ENCODE assay signal across 25 cellular contexts in genomic region chr10:13727574-13727973, GRCh38.
A peak's percentile ranks its signal among the peaks of the same experiment; 100 is the strongest.
DNase-seq lines count a peak whose midpoint lies in the region; ATAC-seq, FAIRE-seq and TF ChIP-seq lines count a peak whose summit lies in the region.
"Had no signal": no experiment of that assay in that cellular context is flagged by ENCODE, and none has a peak within 500 bp of the region (broad histone marks: within the 10 kb centered on the region; RNA-seq: fewer than 3 reads in every experiment).

No MANE protein-coding gene starts in this region.

- H3K27me3 ChIP-seq in Caco-2 (replicated peaks; ENCODE audit: control insufficient read depth, insufficient read depth, low read length): no peaks in the 10 kb centered on the region
- peaks cover 44 to 64% of the 10 kb centered on the region in 2 experiments for H3K27me3 ChIP-seq in K562 (ENCODE audit: control insufficient read depth in 2 of 2, insufficient read depth in 2 of 2, low read length in 2 of 2)
- no peaks in the 10 kb centered on the region for H3K27me3 ChIP-seq in right cardiac atrium (ENCODE audit: control insufficient read depth, insufficient read depth)
- H3K27me3 ChIP-seq: BLaER1 had no signal

- CTCF ChIA-PET in Caco-2 (lab: Charles Lee): no interaction called here
- CTCF ChIA-PET in K562 (lab: Yijun Ruan, JAX; ENCODE audit: low intra/inter-chr PET ratio): no interaction called here

- TF ChIP-seq CTCF in Caco-2 (IDR thresholded peaks at IDR 0.05; ENCODE audit: insufficient read depth in 1 of 2, low read depth in 1 of 2, low read length in 1 of 2, severe bottlenecking in 1 of 2, unreplicated experiment in 1 of 2) (no peak), K562 (IDR thresholded peaks at IDR 0.05 in 2 of 3, conservative IDR thresholded peaks at IDR 0.05 in 1 of 3; ENCODE audit: insufficient read depth in 2 of 3, low read depth in 1 of 3, low read length in 3 of 3) (no peak), endothelial cell (IDR thresholded peaks at IDR 0.05; ENCODE audit: unreplicated experiment) (no peak), neural crest cell (conservative IDR thresholded peaks at IDR 0.05) (no peak)

- H3K4me1 Mint-ChIP-seq in Caco-2 (ENCODE audit: low read depth, unreplicated experiment) (peaks cover 66% of the 10 kb centered on the region), endothelial cell (ENCODE audit: unreplicated experiment) (peaks cover 6% of the 10 kb centered on the region), neural crest cell (peaks cover 29% of the 10 kb centered on the region)
- H3K4me1 Mint-ChIP-seq in activated T-helper 17 cell treated with anti-CD3 and anti-CD28 coated beads, Interleukin-2, amount 50 U/mL, for 72 hours: no peaks in the 10 kb centered on the region
- H3K4me1 Mint-ChIP-seq: B cell; CD4-positive, CD25-positive, alpha-beta regulatory T cell had no signal

- no peak for ATAC-seq in K562
- no peak for ATAC-seq in right cardiac atrium
- no peak for ATAC-seq in activated T-helper 17 cell treated with anti-CD3 and anti-CD28 coated beads, Interleukin-2, amount 50 U/mL, for 72 hours (replicated peaks)
- no peak for ATAC-seq in HG02973 (IDR thresholded peaks at IDR 0.05; ENCODE audit: unreplicated experiment)
- ATAC-seq: CD8-positive, alpha-beta T cell; GM12878 had no signal

- H3K27ac ChIP-seq in K562 (ENCODE audit: extremely low read depth, low read depth, low read length): no peak overlapping the region
- no peak overlapping the region for H3K27ac ChIP-seq in right cardiac atrium (ENCODE audit: low read length)
- H3K27ac ChIP-seq: 22Rv1, BLaER1, C4-2B, GM23248 had no signal

- peak overlapping the region; percentile 97 for H3K27ac Mint-ChIP-seq in Caco-2 (ENCODE audit: unreplicated experiment)
- peak overlapping the region; percentile 44 for H3K27ac Mint-ChIP-seq in endothelial cell (ENCODE audit: unreplicated experiment)
- H3K27ac Mint-ChIP-seq in neural crest cell (ENCODE audit: unreplicated experiment): peak overlapping the region; percentile 70
- no peak overlapping the region for H3K27ac Mint-ChIP-seq in activated T-helper 17 cell treated with anti-CD3 and anti-CD28 coated beads, Interleukin-2, amount 50 U/mL, for 72 hours
- H3K27ac Mint-ChIP-seq: B cell; CD4-positive, CD25-positive, alpha-beta regulatory T cell; CD8-positive, alpha-beta T cell; HFFc6 had no signal

- in situ Hi-C loops in K562 (cut with MboI): no loop called here

- H3K36me3 ChIP-seq in Caco-2 (ENCODE audit: control insufficient read depth, insufficient read depth, low read length): no peaks in the 10 kb centered on the region
- H3K36me3 ChIP-seq in K562 (ENCODE audit: control insufficient read depth, insufficient read depth, low read length): no peaks in the 10 kb centered on the region
- H3K36me3 ChIP-seq: BLaER1, HAP-1 had no signal

- BruUV-seq in Caco-2 (replicated peaks; lab: Mats Ljungman, UMichigan) (no TSS peak), K562 (replicated peaks; lab: Mats Ljungman, UMichigan) (no TSS peak)

- intact Hi-C loops in Caco-2 (cut with micrococcal nuclease; ENCODE audit: unreplicated experiment): no loop called here
- intact Hi-C loops in K562 (cut with micrococcal nuclease): no loop called here
- intact Hi-C loops in right cardiac atrium (cut with DNase I): no loop called here

- peaks cover 34% of the 10 kb centered on the region for H3K36me3 Mint-ChIP-seq in Caco-2 (ENCODE audit: insufficient read depth, unreplicated experiment)
- peaks cover 33% of the 10 kb centered on the region for H3K36me3 Mint-ChIP-seq in endothelial cell (ENCODE audit: low read depth, unreplicated experiment)
- peaks cover 38% of the 10 kb centered on the region for H3K36me3 Mint-ChIP-seq in neural crest cell (ENCODE audit: low read depth)
- H3K36me3 Mint-ChIP-seq in activated T-helper 17 cell treated with anti-CD3 and anti-CD28 coated beads, Interleukin-2, amount 50 U/mL, for 72 hours (ENCODE audit: low read depth): no peaks in the 10 kb centered on the region
- H3K36me3 Mint-ChIP-seq: CD4-positive, CD25-positive, alpha-beta regulatory T cell; CD8-positive, alpha-beta T cell had no signal

- TF ChIP-seq POLR2A in K562 (conservative IDR thresholded peaks at IDR 0.05): no peak

- H3K4me2 ChIP-seq in K562 (ENCODE audit: insufficient read depth, low read length): no peak overlapping the region
- H3K4me2 ChIP-seq: BLaER1 had no signal

- H3K4me1 ChIP-seq in Caco-2 (peaks cover 53% of the 10 kb centered on the region), K562 (replicated peaks in 1 of 2; ENCODE audit: control insufficient read depth in 2 of 2, insufficient read depth in 2 of 2, low read length in 2 of 2) (no peaks in the 10 kb centered on the region; a peak in 1 of 5 replicates), right cardiac atrium (ENCODE audit: control insufficient read depth, insufficient read depth, low read length) (no peaks in the 10 kb centered on the region)
- H3K4me1 ChIP-seq: HAP-1 had no signal

- no peaks in the 10 kb centered on the region for H3K79me2 ChIP-seq in K562 (ENCODE audit: control insufficient read depth, insufficient read depth, low read length)

- no peak for FAIRE-seq in K562 (lab: Jason Lieb, UNC)
- FAIRE-seq: A204.1, D721Med, GM19239 had no signal

- no peak for TF ChIP-seq RAD21 in K562 (CRISPR knock-in tag; conservative IDR thresholded peaks at IDR 0.05 in 1 of 2, IDR thresholded peaks at IDR 0.05 in 1 of 2)

- TF ChIP-seq EP300 in K562 (IDR thresholded peaks at IDR 0.05; ENCODE audit: low read length): no peak

- H2AFZ ChIP-seq in K562 (ENCODE audit: low read depth, low read length): no peak overlapping the region
- H2AFZ ChIP-seq: GM23248 had no signal

- H3K9me1 ChIP-seq in K562 (ENCODE audit: control insufficient read depth, insufficient read depth, low read length): no peaks in the 10 kb centered on the region

- DNase-seq in Caco-2: no peak
- no peak for DNase-seq in K562 (ENCODE audit: extremely low read depth in 1 of 4, low spot score in 3 of 4)
- no peak for DNase-seq in endothelial cell (ENCODE audit: low spot score)
- no peak for DNase-seq in neural crest cell (ENCODE audit: low read depth, low spot score)
- DNase-seq in right cardiac atrium: no peak
- DNase-seq in NCI-H2196 (lab: John Stamatoyannopoulos, UW; ENCODE audit: unreplicated experiment): no peak
- DNase-seq: CD4-positive, CD25-positive, alpha-beta regulatory T cell; CD8-positive, alpha-beta T cell; DMS 273 treated with DMSO at 0.1 percent for 48 hours; DMS79; EL; GDM1; GM23248; HFFc6 had no signal

- H3K4me3 ChIP-seq in Caco-2 (ENCODE audit: low read depth, low read length) (no peak overlapping the region), K562 (no peak overlapping the region), right cardiac atrium (ENCODE audit: low read length) (no peak overlapping the region)
- H3K4me3 ChIP-seq: BLaER1, GM12878, GM23248, HAP-1 had no signal

- H4K20me1 ChIP-seq in K562 (replicated peaks; ENCODE audit: control insufficient read depth, insufficient read depth, low read length): no peaks in the 10 kb centered on the region
- H4K20me1 ChIP-seq: BLaER1 had no signal

- POLR2A ChIA-PET in Caco-2 (lab: Charles Lee): interaction anchor here (1.4 kb wide), 1 partner anchor 9 kb away, joined by 3 read pairs; no protein-coding TSS in a partner anchor
- POLR2A ChIA-PET in K562 (lab: Yijun Ruan, JAX): interaction anchor here (1.4 to 1.5 kb wide), 2 partner anchors 10 to 21 kb away, joined by 4 to 5 read pairs; no protein-coding TSS in a partner anchor

- H3K9me3 ChIP-seq in Caco-2 (no peaks in the 10 kb centered on the region), K562 (replicated peaks; ENCODE audit: control insufficient read depth, insufficient read depth, low read depth, low read length) (no peaks in the 10 kb centered on the region), right cardiac atrium (ENCODE audit: control insufficient read depth, low read length) (no peaks in the 10 kb centered on the region)
- H3K9me3 ChIP-seq: BLaER1, HAP-1 had no signal

- no peaks in the 10 kb centered on the region for H3K27me3 Mint-ChIP-seq in Caco-2 (ENCODE audit: insufficient read depth, unreplicated experiment)
- peaks cover 1% of the 10 kb centered on the region for H3K27me3 Mint-ChIP-seq in endothelial cell (ENCODE audit: unreplicated experiment)
- H3K27me3 Mint-ChIP-seq in neural crest cell (ENCODE audit: low read depth): peaks cover 48% of the 10 kb centered on the region
- no peaks in the 10 kb centered on the region for H3K27me3 Mint-ChIP-seq in activated T-helper 17 cell treated with anti-CD3 and anti-CD28 coated beads, Interleukin-2, amount 50 U/mL, for 72 hours
- H3K27me3 Mint-ChIP-seq: B cell; CD4-positive, CD25-positive, alpha-beta regulatory T cell had no signal

- H3K4me3 Mint-ChIP-seq in Caco-2 (ENCODE audit: unreplicated experiment): no peak overlapping the region
- H3K4me3 Mint-ChIP-seq in endothelial cell (ENCODE audit: unreplicated experiment): peak overlapping the region; percentile 14
- H3K4me3 Mint-ChIP-seq in neural crest cell: no peak overlapping the region
- no peak overlapping the region for H3K4me3 Mint-ChIP-seq in activated T-helper 17 cell treated with anti-CD3 and anti-CD28 coated beads, Interleukin-2, amount 50 U/mL, for 72 hours
- H3K4me3 Mint-ChIP-seq: B cell; CD4-positive, CD25-positive, alpha-beta regulatory T cell; CD8-positive, alpha-beta T cell; HFFc6 had no signal

- peaks cover 10% of the 10 kb centered on the region for H3K9me3 Mint-ChIP-seq in Caco-2 (ENCODE audit: unreplicated experiment)
- H3K9me3 Mint-ChIP-seq in endothelial cell (ENCODE audit: unreplicated experiment): no peaks in the 10 kb centered on the region
- H3K9me3 Mint-ChIP-seq in neural crest cell: no peaks in the 10 kb centered on the region
- no peaks in the 10 kb centered on the region for H3K9me3 Mint-ChIP-seq in activated T-helper 17 cell treated with anti-CD3 and anti-CD28 coated beads, Interleukin-2, amount 50 U/mL, for 72 hours
- H3K9me3 Mint-ChIP-seq: CD4-positive, CD25-positive, alpha-beta regulatory T cell; CD8-positive, alpha-beta T cell; HFFc6 had no signal

- WGBS in K562 (ENCODE audit: insufficient coverage, low coverage, missing lambda C conversion rate): 0% methylated on average over 10 of the region's 10 CpGs
- 95% methylated on average over 10 of the region's 10 CpGs for WGBS in right cardiac atrium

- H3K9ac ChIP-seq in K562 (ENCODE audit: insufficient read depth in 1 of 2, low read depth in 2 of 2, low read length in 2 of 2): no peak overlapping the region
- H3K9ac ChIP-seq: BLaER1, GM23248 had no signal

TF ChIP-seq in K562, 482 proteins besides CTCF, POLR2A, EP300 and RAD21:
- TF ChIP-seq POLR3A (IDR thresholded peaks at IDR 0.05; ENCODE audit: borderline replicate concordance, extremely low read depth, insufficient read depth, insufficient read length) (peak; percentile 30), TBP (optimal IDR thresholded peaks at IDR 0.05; ENCODE audit: low read depth, low read length) (peak; percentile 84), RCOR1 (IDR thresholded peaks at IDR 0.05; ENCODE audit: borderline replicate concordance in 1 of 2, low read depth in 2 of 2, low read length in 2 of 2) (no peak)
